9 cellular contexts compared by ENCODE assay signal in genomic region chr19:51440846-51441409, GRCh38. TPM values are rescaled to one million over a fixed set of nuclear protein-coding genes. Genes with fewer than 3 reads are reported as not detected.
A peak's percentile ranks its signal among the peaks of the same experiment; 100 is the strongest.
DNase-seq lines count a peak whose midpoint lies in the region; ATAC-seq and TF ChIP-seq lines count a peak whose summit lies in the region.
"Had no signal": no experiment of that assay in that cellular context is flagged by ENCODE, and none has a peak within 500 bp of the region (broad histone marks: within the 10 kb centered on the region; RNA-seq: fewer than 3 reads in every experiment).

No MANE protein-coding gene starts in this region.

- peak; percentile 27 for ATAC-seq in activated CD4-positive, alpha-beta T cell treated with anti-CD3 and anti-CD28 coated beads for 36 hours
- ATAC-seq in natural killer cell treated with Interleukin-12 subunit alpha and Interleukin-12 subunit beta and Interleukin-15 and Interleukin-18, amount 100 ng/mL, for 72 hours = peak; percentile 54 to 57
- ATAC-seq in upper lobe of right lung = peak; percentile 34

- H3K4me3 ChIP-seq in upper lobe of right lung (no peak overlapping the region), esophagus muscularis mucosa (peak overlapping the region in 2 of 4 donors; percentile 1 to 12)

- 42% methylated on average over 11 of the region's 11 CpGs for WGBS in esophagus muscularis mucosa

- H3K27me3 Mint-ChIP-seq in activated CD4-positive, alpha-beta T cell treated with anti-CD3 and anti-CD28 coated beads for 36 hours = no peaks in the 10 kb centered on the region
- peaks cover 18 to 49% of the 10 kb centered on the region in 2 donors for H3K27me3 Mint-ChIP-seq in natural killer cell treated with Interleukin-12 subunit alpha and Interleukin-12 subunit beta and Interleukin-15 and Interleukin-18, amount 100 ng/mL, for 72 hours

- H3K27ac ChIP-seq in upper lobe of right lung (no peak overlapping the region), esophagus muscularis mucosa (replicated peaks in 1 of 4) (no peak overlapping the region)

- peak; percentile 72 for DNase-seq in activated CD4-positive, alpha-beta T cell treated with anti-CD3 and anti-CD28 coated beads for 36 hours
- no peak for DNase-seq in activated CD4-positive, alpha-beta T cell treated with anti-CD3 and anti-CD28 coated beads, Interleukin-2, amount 50 U/mL, for 1 hour
- DNase-seq in activated T-cell treated with anti-CD3 and anti-CD28 coated beads for 48 hours (ENCODE audit: low read depth) = peak; percentile 72
- DNase-seq in natural killer cell treated with Interleukin-12 subunit alpha and Interleukin-12 subunit beta and Interleukin-15 and Interleukin-18, amount 100 ng/mL, for 72 hours (ENCODE audit: low spot score) = peak; percentile 71
- DNase-seq in upper lobe of right lung = peak; percentile 62
- no peak for DNase-seq in esophagus muscularis mucosa (ENCODE audit: extremely low spot score)
- DNase-seq in HuH-7 (ENCODE audit: low spot score) = no peak
- no peak for DNase-seq in NCI-H524 (lab: John Stamatoyannopoulos, UW)
- DNase-seq: NCI-H1105 had no signal

- H3K36me3 ChIP-seq in upper lobe of right lung (no peaks in the 10 kb centered on the region), esophagus muscularis mucosa (no peaks in the 10 kb centered on the region)

- peak overlapping the region; percentile 68 for H3K4me3 Mint-ChIP-seq in activated CD4-positive, alpha-beta T cell treated with anti-CD3 and anti-CD28 coated beads for 36 hours
- peak overlapping the region; percentile 73 for H3K4me3 Mint-ChIP-seq in natural killer cell treated with Interleukin-12 subunit alpha and Interleukin-12 subunit beta and Interleukin-15 and Interleukin-18, amount 100 ng/mL, for 72 hours

- H3K9me3 ChIP-seq in upper lobe of right lung (no peaks in the 10 kb centered on the region), esophagus muscularis mucosa (no peaks in the 10 kb centered on the region)

- intact Hi-C loops in activated CD4-positive, alpha-beta T cell treated with anti-CD3 and anti-CD28 coated beads for 36 hours (cut with DNase I, micrococcal nuclease) = loop anchor here (1.0 to 10.0 kb wide), 14 partner anchors 18 to 1079 kb away; partner anchors contain the start of genes CTU1 (in 1 of the 2), NKG7 (in 1 of the 2) and ZNF836 (in 1 of the 2)
- intact Hi-C loops in upper lobe of right lung (cut with DNase I) = no loop called here
- intact Hi-C loops in esophagus muscularis mucosa (cut with DNase I) = no loop called here

- no peak for TF ChIP-seq EP300 in esophagus muscularis mucosa (IDR thresholded peaks at IDR 0.05)

- H3K4me1 Mint-ChIP-seq in activated CD4-positive, alpha-beta T cell treated with anti-CD3 and anti-CD28 coated beads for 36 hours = peaks cover 61% of the 10 kb centered on the region
- H3K4me1 Mint-ChIP-seq in natural killer cell treated with Interleukin-12 subunit alpha and Interleukin-12 subunit beta and Interleukin-15 and Interleukin-18, amount 100 ng/mL, for 72 hours (ENCODE audit: low read depth in 2 of 2) = peaks cover 36 to 46% of the 10 kb centered on the region in 2 donors

- peak overlapping the region; percentile 93 for H3K27ac Mint-ChIP-seq in activated CD4-positive, alpha-beta T cell treated with anti-CD3 and anti-CD28 coated beads for 36 hours
- H3K27ac Mint-ChIP-seq in natural killer cell treated with Interleukin-12 subunit alpha and Interleukin-12 subunit beta and Interleukin-15 and Interleukin-18, amount 100 ng/mL, for 72 hours = peak overlapping the region; percentile 78 to 84

- CTCF ChIA-PET in activated CD4-positive, alpha-beta T cell treated with anti-CD3 and anti-CD28 coated beads for 36 hours (lab: Charles Lee) = interaction anchor here (0.7 to 4.0 kb wide), 10 partner anchors 10 to 263 kb away, joined by 3 to 21 read pairs (median 4); partner anchors contain the start of gene SIGLEC10

- H3K9me3 Mint-ChIP-seq in activated CD4-positive, alpha-beta T cell treated with anti-CD3 and anti-CD28 coated beads for 36 hours (ENCODE audit: low read depth) = peaks cover 3% of the 10 kb centered on the region
- H3K9me3 Mint-ChIP-seq in natural killer cell treated with Interleukin-12 subunit alpha and Interleukin-12 subunit beta and Interleukin-15 and Interleukin-18, amount 100 ng/mL, for 72 hours = no peaks in the 10 kb centered on the region

- peaks cover 37% of the 10 kb centered on the region for H3K27me3 ChIP-seq in upper lobe of right lung
- peaks cover 0 to 74% (median 0%) of the 10 kb centered on the region in 4 donors for H3K27me3 ChIP-seq in esophagus muscularis mucosa

- H3K4me1 ChIP-seq in upper lobe of right lung = peaks cover 6% of the 10 kb centered on the region
- no peaks in the 10 kb centered on the region for H3K4me1 ChIP-seq in esophagus muscularis mucosa

- POLR2A ChIA-PET in activated CD4-positive, alpha-beta T cell treated with anti-CD3 and anti-CD28 coated beads for 36 hours (lab: Charles Lee) = interaction anchor here (0.6 to 1.8 kb wide), 6 partner anchors 10 to 1033 kb away, joined by 3 to 10 read pairs (median 4); no protein-coding TSS in a partner anchor

- TF ChIP-seq POLR2A in esophagus muscularis mucosa (IDR thresholded peaks at IDR 0.05; ENCODE audit: low read depth) = no peak

- TF ChIP-seq CTCF in upper lobe of right lung (IDR thresholded peaks at IDR 0.05) = no peak
- no peak for TF ChIP-seq CTCF in esophagus muscularis mucosa (IDR thresholded peaks at IDR 0.05)

- H3K36me3 Mint-ChIP-seq in activated CD4-positive, alpha-beta T cell treated with anti-CD3 and anti-CD28 coated beads for 36 hours (ENCODE audit: low read depth) = peaks cover 2% of the 10 kb centered on the region
- H3K36me3 Mint-ChIP-seq in natural killer cell treated with Interleukin-12 subunit alpha and Interleukin-12 subunit beta and Interleukin-15 and Interleukin-18, amount 100 ng/mL, for 72 hours = no peaks in the 10 kb centered on the region

RNA-seq across cellular contexts. Expression of gene SIGLEC8, which starts 17.3 kb away (rescaled TPM):
- total RNA-seq in activated CD4-positive, alpha-beta T cell treated with anti-CD3 and anti-CD28 coated beads for 36 hours = not detected
- total RNA-seq in natural killer cell treated with Interleukin-12 subunit alpha and Interleukin-12 subunit beta and Interleukin-15 and Interleukin-18, amount 100 ng/mL, for 72 hours = not detected
- 2.1 TPM for total RNA-seq in upper lobe of right lung
- 1 to 10 TPM in 1 of 4 donors, under 1 TPM in 2, not detected in 1; 0.66 to 1.7 (median 0.86) TPM for total RNA-seq in esophagus muscularis mucosa

RNA-seq across cellular contexts. Expression of gene SIGLEC10, which starts 23.5 kb away (rescaled TPM):
- under 1 TPM; 0.48 to 0.65 TPM for total RNA-seq in activated CD4-positive, alpha-beta T cell treated with anti-CD3 and anti-CD28 coated beads for 36 hours
- total RNA-seq in natural killer cell treated with Interleukin-12 subunit alpha and Interleukin-12 subunit beta and Interleukin-15 and Interleukin-18, amount 100 ng/mL, for 72 hours = 1 to 10 TPM in 1 of 2 donors, under 1 TPM in 1; 0.28 to 1.5 TPM
- total RNA-seq in upper lobe of right lung (12.6 TPM), esophagus muscularis mucosa (1 to 10 TPM; 1.4 to 4.1 (median 2.4) TPM)

RNA-seq across cellular contexts. Expression of gene CEACAM18, which starts 37.4 kb away (rescaled TPM):
- total RNA-seq in activated CD4-positive, alpha-beta T cell treated with anti-CD3 and anti-CD28 coated beads for 36 hours = not detected
- not detected for total RNA-seq in natural killer cell treated with Interleukin-12 subunit alpha and Interleukin-12 subunit beta and Interleukin-15 and Interleukin-18, amount 100 ng/mL, for 72 hours
- not detected for total RNA-seq in upper lobe of right lung
- total RNA-seq in esophagus muscularis mucosa = not detected

RNA-seq across cellular contexts. Expression of gene C19orf84, which starts 50.5 kb away (rescaled TPM):
- under 1 TPM in 1 of 2 experiments, not detected in 1; 0.33 TPM for total RNA-seq in activated CD4-positive, alpha-beta T cell treated with anti-CD3 and anti-CD28 coated beads for 36 hours
- under 1 TPM; 0.78 to 0.98 TPM for total RNA-seq in natural killer cell treated with Interleukin-12 subunit alpha and Interleukin-12 subunit beta and Interleukin-15 and Interleukin-18, amount 100 ng/mL, for 72 hours
- total RNA-seq in upper lobe of right lung = not detected
- total RNA-seq in esophagus muscularis mucosa = not detected

RNA-seq across cellular contexts. Expression of gene LIM2, which starts 53.2 kb away (rescaled TPM):
- total RNA-seq in activated CD4-positive, alpha-beta T cell treated with anti-CD3 and anti-CD28 coated beads for 36 hours = under 1 TPM in 1 of 2 experiments, not detected in 1; 0.27 TPM
- total RNA-seq in natural killer cell treated with Interleukin-12 subunit alpha and Interleukin-12 subunit beta and Interleukin-15 and Interleukin-18, amount 100 ng/mL, for 72 hours = 10 to 100 TPM in 1 of 2 donors, 1 to 10 TPM in 1; 2.1 to 12.6 TPM
- total RNA-seq in upper lobe of right lung (not detected), esophagus muscularis mucosa (not detected)

Comparison
In these comparisons a context has a peak if more than half of its experiments do, and no peak if none do; other contexts are left out.
1. DNase-seq: peak in activated CD4-positive, alpha-beta T cell treated with anti-CD3 and anti-CD28 coated beads for 36 hours (single experiment), activated T-cell treated with anti-CD3 and anti-CD28 coated beads for 48 hours (single experiment), natural killer cell treated with Interleukin-12 subunit alpha and Interleukin-12 subunit beta and Interleukin-15 and Interleukin-18, amount 100 ng/mL, for 72 hours (single experiment) and upper lobe of right lung (single experiment); none in activated CD4-positive, alpha-beta T cell treated with anti-CD3 and anti-CD28 coated beads, Interleukin-2, amount 50 U/mL, for 1 hour (single experiment), esophagus muscularis mucosa (single experiment), HuH-7 (single experiment) and NCI-H524 (0 of 2).
2. intact Hi-C loops: an anchor here in activated CD4-positive, alpha-beta T cell treated with anti-CD3 and anti-CD28 coated beads for 36 hours (1.0 to 10.0 kb wide); none called in upper lobe of right lung and esophagus muscularis mucosa.
3. Peak in every context shown above with its lines, with median percentiles within 50 percentile points of each other: ATAC-seq.